In genomic region chrX:42714981-42715688, GRCh38 we compare ENCODE assay signal across 9 cellular contexts.
DNase-seq lines count a peak whose midpoint lies in the region; ATAC-seq and TF ChIP-seq lines count a peak whose summit lies in the region.
"Had no signal": no experiment of that assay in that cellular context is flagged by ENCODE, and none has a peak within 500 bp of the region (broad histone marks: within the 10 kb centered on the region; RNA-seq: fewer than 3 reads in every experiment).

No MANE protein-coding gene starts in this region.

- H3K4me3 Mint-ChIP-seq in activated CD8-positive, alpha-beta T cell treated with anti-CD3 and anti-CD28 coated beads, Interleukin-2, amount 10 ng/mL, durations not matched to agents 7 days and 5 days: no peak overlapping the region
- no peak overlapping the region for H3K4me3 Mint-ChIP-seq in nephron
- H3K4me3 Mint-ChIP-seq: stimulated activated naive CD8-positive, alpha-beta T cell treated with anti-CD3 and anti-CD28 coated beads, Interleukin-15, Interleukin-2, amounts not matched to agents 100 ng/mL and 50 ng/mL, for 24 hours had no signal

- TF ChIP-seq EP300 in esophagus muscularis mucosa (IDR thresholded peaks at IDR 0.05): no peak
- TF ChIP-seq EP300 in tibial nerve (IDR thresholded peaks at IDR 0.05): no peak

- POLR2A ChIA-PET in activated CD8-positive, alpha-beta T cell treated with anti-CD3 and anti-CD28 coated beads, Interleukin-2, amount 10 ng/mL, durations not matched to agents 7 days and 5 days (lab: Charles Lee): no interaction called here

- peak; percentile 51 for DNase-seq in NCI-H1694 treated with DMSO at 0.1 percent for 48 hours (lab: John Stamatoyannopoulos, UW)
- DNase-seq in activated CD8-positive, alpha-beta T cell treated with anti-CD3 and anti-CD28 coated beads, Interleukin-2, amount 10 ng/mL, durations not matched to agents 7 days and 5 days: peak; percentile 40
- DNase-seq in esophagus muscularis mucosa (ENCODE audit: extremely low spot score): no peak
- no peak for DNase-seq in tibial nerve (ENCODE audit: low spot score in 2 of 2)
- DNase-seq in DMS79 (lab: John Stamatoyannopoulos, UW): no peak

- H3K27ac ChIP-seq in esophagus muscularis mucosa (replicated peaks in 1 of 4) (no peak overlapping the region), tibial nerve (peak overlapping the region in 1 of 4 donors; percentile 28)

- H3K27me3 Mint-ChIP-seq in activated CD8-positive, alpha-beta T cell treated with anti-CD3 and anti-CD28 coated beads, Interleukin-2, amount 10 ng/mL, durations not matched to agents 7 days and 5 days (ENCODE audit: low read depth): no peaks in the 10 kb centered on the region
- H3K27me3 Mint-ChIP-seq in nephron (ENCODE audit: low read depth): peaks cover 5% of the 10 kb centered on the region
- H3K27me3 Mint-ChIP-seq: stimulated activated naive CD8-positive, alpha-beta T cell treated with anti-CD3 and anti-CD28 coated beads, Interleukin-15, Interleukin-2, amounts not matched to agents 100 ng/mL and 50 ng/mL, for 24 hours had no signal

- ATAC-seq in GM19035 (IDR thresholded peaks at IDR 0.05; ENCODE audit: unreplicated experiment) (peak; percentile 91), HG03521 (IDR thresholded peaks at IDR 0.05; ENCODE audit: unreplicated experiment) (no peak)
- peak; percentile 71 for ATAC-seq in activated CD8-positive, alpha-beta T cell treated with anti-CD3 and anti-CD28 coated beads, Interleukin-2, amount 10 ng/mL, durations not matched to agents 7 days and 5 days

- H3K9me3 ChIP-seq in esophagus muscularis mucosa: no peaks in the 10 kb centered on the region
- H3K9me3 ChIP-seq in tibial nerve: no peaks in the 10 kb centered on the region

- CTCF ChIA-PET in activated CD8-positive, alpha-beta T cell treated with anti-CD3 and anti-CD28 coated beads, Interleukin-2, amount 10 ng/mL, durations not matched to agents 7 days and 5 days (lab: Charles Lee): interaction anchor here (1.0 to 1.7 kb wide), 5 partner anchors 9 to 934 kb away, joined by 3 to 6 read pairs (median 3); no protein-coding TSS in a partner anchor

- no peak for TF ChIP-seq POLR2A in esophagus muscularis mucosa (IDR thresholded peaks at IDR 0.05; ENCODE audit: low read depth)
- TF ChIP-seq POLR2A in tibial nerve (IDR thresholded peaks at IDR 0.05): no peak

- H3K4me1 Mint-ChIP-seq in activated CD8-positive, alpha-beta T cell treated with anti-CD3 and anti-CD28 coated beads, Interleukin-2, amount 10 ng/mL, durations not matched to agents 7 days and 5 days (ENCODE audit: low read depth): peaks cover 4% of the 10 kb centered on the region
- H3K4me1 Mint-ChIP-seq in nephron: no peaks in the 10 kb centered on the region

- 53% methylated on average over 10 of the region's 10 CpGs for WGBS in esophagus muscularis mucosa
- 38 to 39% methylated on average over 9 to 10 of the region's 10 CpGs for WGBS in tibial nerve, 2 donors

- H3K4me1 ChIP-seq in esophagus muscularis mucosa (no peaks in the 10 kb centered on the region), tibial nerve (no peaks in the 10 kb centered on the region)

- no peaks in the 10 kb centered on the region for H3K9me3 Mint-ChIP-seq in activated CD8-positive, alpha-beta T cell treated with anti-CD3 and anti-CD28 coated beads, Interleukin-2, amount 10 ng/mL, durations not matched to agents 7 days and 5 days (ENCODE audit: insufficient read depth)
- H3K9me3 Mint-ChIP-seq in nephron: no peaks in the 10 kb centered on the region
- H3K9me3 Mint-ChIP-seq: stimulated activated naive CD8-positive, alpha-beta T cell treated with anti-CD3 and anti-CD28 coated beads, Interleukin-15, Interleukin-2, amounts not matched to agents 100 ng/mL and 50 ng/mL, for 24 hours had no signal

- intact Hi-C loops in esophagus muscularis mucosa (cut with DNase I): no loop called here

- H3K27me3 ChIP-seq in esophagus muscularis mucosa (no peaks in the 10 kb centered on the region), tibial nerve (no peaks in the 10 kb centered on the region)

- TF ChIP-seq CTCF in esophagus muscularis mucosa (IDR thresholded peaks at IDR 0.05) (peak in 2 of 3 experiments; percentile 27 to 52), nephron (IDR thresholded peaks at IDR 0.05; ENCODE audit: unreplicated experiment in 3 of 3) (peak; percentile 63 to 67 (median 64)), tibial nerve (IDR thresholded peaks at IDR 0.05) (peak in 3 of 5 experiments; percentile 20 to 31 (median 28))

- H3K36me3 Mint-ChIP-seq in activated CD8-positive, alpha-beta T cell treated with anti-CD3 and anti-CD28 coated beads, Interleukin-2, amount 10 ng/mL, durations not matched to agents 7 days and 5 days (ENCODE audit: low read depth): peaks cover 2% of the 10 kb centered on the region
- no peaks in the 10 kb centered on the region for H3K36me3 Mint-ChIP-seq in nephron (ENCODE audit: low read depth)

- H3K36me3 ChIP-seq in esophagus muscularis mucosa (no peaks in the 10 kb centered on the region), tibial nerve (no peaks in the 10 kb centered on the region)

- no peak overlapping the region for H3K27ac Mint-ChIP-seq in activated CD8-positive, alpha-beta T cell treated with anti-CD3 and anti-CD28 coated beads, Interleukin-2, amount 10 ng/mL, durations not matched to agents 7 days and 5 days
- H3K27ac Mint-ChIP-seq in nephron: no peak overlapping the region
- H3K27ac Mint-ChIP-seq: stimulated activated naive CD8-positive, alpha-beta T cell treated with anti-CD3 and anti-CD28 coated beads, Interleukin-15, Interleukin-2, amounts not matched to agents 100 ng/mL and 50 ng/mL, for 24 hours had no signal

- H3K4me3 ChIP-seq in esophagus muscularis mucosa (no peak overlapping the region), tibial nerve (no peak overlapping the region)

Comparison
In these comparisons a context has a peak if more than half of its experiments do, and no peak if none do; other contexts are left out.
1. DNase-seq: peak in NCI-H1694 treated with DMSO at 0.1 percent for 48 hours (single experiment) and activated CD8-positive, alpha-beta T cell treated with anti-CD3 and anti-CD28 coated beads, Interleukin-2, amount 10 ng/mL, durations not matched to agents 7 days and 5 days (single experiment); none in esophagus muscularis mucosa (single experiment), tibial nerve (0 of 2) and DMS79 (single experiment).
2. Peak in every context shown above with its lines, with median percentiles within 50 percentile points of each other: CTCF ChIP-seq.